8 cellular contexts compared by ENCODE assay signal in the genomic region with DNA sequence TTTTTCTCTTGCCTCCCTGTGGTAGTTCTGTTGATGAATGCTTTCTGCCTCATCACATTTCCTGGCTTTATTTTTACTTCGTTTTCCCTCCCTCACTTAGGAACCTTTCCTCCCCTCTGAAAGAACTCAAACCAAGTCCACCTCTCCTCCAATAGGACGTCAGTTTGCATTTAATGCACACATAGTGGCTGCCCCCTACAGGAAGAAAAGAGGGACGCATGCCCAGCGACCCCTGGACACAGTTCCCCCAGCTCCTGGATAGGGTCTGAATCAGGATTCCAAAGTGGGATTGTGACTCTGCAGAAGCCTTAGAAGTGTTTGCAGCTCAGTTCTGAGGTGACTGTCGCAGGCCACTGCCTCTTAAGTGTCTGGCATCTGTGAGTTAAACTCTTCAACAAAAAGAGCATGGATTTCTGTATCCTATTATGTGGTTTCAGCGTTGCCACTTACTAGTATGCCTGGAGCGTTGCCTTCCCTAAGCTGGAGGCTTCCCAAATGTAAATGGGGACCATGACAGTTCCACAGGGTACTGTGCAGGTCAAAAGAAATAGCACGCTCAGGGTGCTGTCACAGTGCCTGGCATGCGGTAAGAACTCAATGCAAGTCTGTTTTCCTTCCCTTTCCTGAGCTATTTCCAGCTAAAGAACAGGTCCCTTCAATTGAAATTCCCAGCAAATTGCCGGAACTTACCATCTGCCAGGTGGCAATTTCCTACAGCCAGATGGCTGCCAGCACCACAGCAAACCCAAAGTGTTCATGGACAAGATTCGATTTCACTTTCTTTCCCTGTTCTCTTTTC.
DNase-seq lines count a peak whose midpoint lies in the region; TF ChIP-seq lines count a peak whose summit lies in the region.
"Not testable (repeated sequence)": the region's sequence is repeated elsewhere in the genome, so short reads cannot be mapped to it uniquely, and the experiment has no call there.

No MANE protein-coding gene starts in this region.

- POLR2A ChIA-PET in GM10248 (lab: Yijun Ruan, JAX) = not testable (repeated sequence)

- peak; percentile 7 for TF ChIP-seq CTCF in GM10248 (IDR thresholded peaks at IDR 0.05; ENCODE audit: control extremely low read depth, extremely low read depth, low read depth, missing control alignments)
- peak; percentile 11; the same call in 1 of the 2 replicates for TF ChIP-seq CTCF in OCI-LY1 (IDR thresholded peaks at IDR 0.05; ENCODE audit: low read length)

- not testable (repeated sequence) for H3K27ac ChIP-seq in OCI-LY1 (ENCODE audit: low read depth, low read length, poor library complexity, severe bottlenecking)

- not testable (repeated sequence) for H3K4me1 ChIP-seq in OCI-LY1 (ENCODE audit: insufficient read depth, low read length, severe bottlenecking)

- peak; percentile 14 for DNase-seq in Ammon's horn (ENCODE audit: low spot score)
- not testable (repeated sequence) for DNase-seq in GM10248 (ENCODE audit: extremely low spot score)
- peak; percentile 18 for DNase-seq in activated T-cell treated with anti-CD3 and anti-CD28 coated beads for 48 hours (ENCODE audit: low read depth)
- DNase-seq in cerebellar nuclear complex (lab: John Stamatoyannopoulos, UW) = peak; percentile 20 to 71
- DNase-seq in inferior parietal cortex (ENCODE audit: extremely low spot score) = peak; percentile 4
- DNase-seq in stimulated activated CD4-positive, alpha-beta T cell treated with anti-CD3 and anti-CD28 coated beads, Interleukin-2, amount 100 ng/mL, for 48 hours = peak; percentile 15 to 24

- not testable (repeated sequence) for H3F3A ChIP-seq in OCI-LY1 (ENCODE audit: insufficient read depth, low read length)

- H4K20me1 ChIP-seq in OCI-LY1 (ENCODE audit: insufficient read depth, low read length) = not testable (repeated sequence)

- not testable (repeated sequence) for H3K79me2 ChIP-seq in OCI-LY1 (ENCODE audit: insufficient read depth, low read length)

- not testable (repeated sequence) for H3K4me2 ChIP-seq in OCI-LY1 (ENCODE audit: low read length)

- CTCF ChIA-PET in GM10248 (lab: Yijun Ruan, JAX) = not testable (repeated sequence)

- not testable (repeated sequence) for H3K9me3 ChIP-seq in OCI-LY1 (ENCODE audit: low read length)

- H3K4me3 ChIP-seq in OCI-LY1 (ENCODE audit: low read depth, low read length, poor library complexity, severe bottlenecking) = not testable (repeated sequence)

- not testable (repeated sequence) for H3K9me2 ChIP-seq in OCI-LY1 (ENCODE audit: low read depth, low read length)

- not testable (repeated sequence) for H3K27me3 ChIP-seq in OCI-LY1 (ENCODE audit: insufficient read depth, low read length)

- H3K36me3 ChIP-seq in OCI-LY1 (ENCODE audit: insufficient read depth, low read length) = not testable (repeated sequence)

- not testable (repeated sequence) for H2AFZ ChIP-seq in OCI-LY1 (ENCODE audit: low read length)

- not testable (repeated sequence) for H3K9ac ChIP-seq in OCI-LY1 (ENCODE audit: low read length)

- not testable (repeated sequence) for TF ChIP-seq EP300 in Ishikawa (IDR thresholded peaks at IDR 0.05; ENCODE audit: borderline replicate concordance)

- peak; percentile 30; the same call in 1 of the 2 replicates for TF ChIP-seq RAD21 in Ishikawa (IDR thresholded peaks at IDR 0.05; ENCODE audit: low read depth)
